In the genomic region with DNA sequence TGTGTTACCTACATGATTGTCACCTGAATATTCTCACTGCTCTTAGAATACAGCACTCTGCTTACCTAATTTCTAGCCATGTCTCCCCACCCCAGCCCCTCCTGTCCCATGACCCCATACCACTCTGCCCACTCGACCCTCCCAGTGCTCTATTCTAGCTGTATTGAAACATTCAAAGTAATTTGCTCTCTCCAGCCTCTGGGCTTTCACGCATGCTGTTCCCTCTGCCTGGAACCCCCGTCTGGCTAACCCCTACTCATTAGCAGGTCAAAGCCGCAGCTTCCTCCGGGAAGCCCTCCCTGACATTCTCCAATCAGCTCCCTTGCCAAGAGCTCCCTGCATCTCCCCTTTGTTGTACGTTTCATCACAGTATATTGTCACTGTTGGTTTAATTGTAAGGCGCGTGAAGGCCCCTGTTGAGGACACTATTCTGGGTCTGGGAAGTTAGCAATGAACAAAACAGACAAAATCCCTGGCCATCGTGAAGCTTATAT, we compare ENCODE assay signal across 18 cellular contexts.
DNase-seq lines count a peak whose midpoint lies in the region; ATAC-seq, FAIRE-seq and TF ChIP-seq lines count a peak whose summit lies in the region.
"Had no signal": no experiment of that assay in that cellular context is flagged by ENCODE, and none has a peak within 500 bp of the region (broad histone marks: within the 10 kb centered on the region; RNA-seq: fewer than 3 reads in every experiment).

No MANE protein-coding gene starts in this region.

- H3K27ac Mint-ChIP-seq in GM23338, result no peak overlapping the region
- H3K27ac Mint-ChIP-seq: CD4-positive, CD25-positive, alpha-beta regulatory T cell; HFFc6 had no signal

- no peaks in the 10 kb centered on the region for H3F3A ChIP-seq in GM23338 (replicated peaks; ENCODE audit: low read depth)

- no peak overlapping the region for H4K91ac ChIP-seq in H1 (replicated peaks; ENCODE audit: insufficient read length, low read length)
- no peak overlapping the region for H4K91ac ChIP-seq in neuronal stem cell (ENCODE audit: low read depth, low read length, poor library complexity)

- H3K36me3 ChIP-seq in GM23338 (ENCODE audit: insufficient read depth) (no peaks in the 10 kb centered on the region), NT2/D1 (ENCODE audit: insufficient read depth, insufficient read length, low read length) (no peaks in the 10 kb centered on the region), H1 (ENCODE audit: control insufficient read depth in 2 of 4, insufficient read depth in 4 of 4, low read length in 3 of 4) (no peaks in the 10 kb centered on the region), neuronal stem cell (replicated peaks in 1 of 2; ENCODE audit: control insufficient read depth in 2 of 2, insufficient read depth in 2 of 2, low read length in 2 of 2) (no peaks in the 10 kb centered on the region)
- H3K36me3 ChIP-seq: BE2C had no signal

- no peak overlapping the region for H3K4me2 ChIP-seq in GM23338
- H3K4me2 ChIP-seq in H1 (ENCODE audit: insufficient read depth in 1 of 2, low read depth in 2 of 2, low read length in 2 of 2), result no peak overlapping the region
- no peak overlapping the region for H3K4me2 ChIP-seq in neuronal stem cell (ENCODE audit: insufficient read depth, low read length, poor library complexity, severe bottlenecking)

- H3K9me3 Mint-ChIP-seq in GM23338, result no peaks in the 10 kb centered on the region
- H3K9me3 Mint-ChIP-seq: CD4-positive, CD25-positive, alpha-beta regulatory T cell; HFFc6 had no signal

- H3K18ac ChIP-seq in H1 (ENCODE audit: extremely low read depth, low read length) (no peak overlapping the region; the same call in 1 of the 2 replicates), neuronal stem cell (ENCODE audit: low read length) (no peak overlapping the region)

- DNase-seq in GM23338 (ENCODE audit: low spot score), result no peak
- DNase-seq in NT2/D1 (ENCODE audit: low read depth, low spot score), result peak; percentile 15
- DNase-seq in H1 (ENCODE audit: low read depth in 1 of 2, low spot score in 2 of 2), result no peak
- no peak for DNase-seq in neuronal stem cell (ENCODE audit: low spot score)
- no peak for DNase-seq in NCI-H1417 treated with DMSO at 0.1 percent for 48 hours (lab: John Stamatoyannopoulos, UW)
- DNase-seq in NCI-H82 treated with DMSO at 0.1 percent for 48 hours (lab: John Stamatoyannopoulos, UW; ENCODE audit: unreplicated experiment), result no peak
- DNase-seq: ACHN; BE2C; C1 segment of cervical spinal cord; Caco-2; CD4-positive, CD25-positive, alpha-beta regulatory T cell; HFFc6 had no signal

- H3K4me3 ChIP-seq in GM23338 (no peak overlapping the region), NT2/D1 (ENCODE audit: insufficient read length, low read depth) (no peak overlapping the region), H1 (ENCODE audit: extremely low read depth in 1 of 4, insufficient read depth in 2 of 4, low read depth in 3 of 4, low read length in 4 of 4) (no peak overlapping the region), neuronal stem cell (ENCODE audit: low read length in 2 of 2) (no peak overlapping the region)

- peak; percentile 70 for ATAC-seq in GM23338
- no peak for ATAC-seq in GM19023 (IDR thresholded peaks at IDR 0.05; ENCODE audit: unreplicated experiment)

- no peak for TF ChIP-seq EP300 in H1 (IDR thresholded peaks at IDR 0.05; ENCODE audit: borderline replicate concordance in 1 of 2, low read depth in 2 of 2, low read length in 2 of 2)

- no peak overlapping the region for H3K56ac ChIP-seq in H1 (replicated peaks; ENCODE audit: insufficient read length, low read depth, low read length)

- H3K23ac ChIP-seq in H1 (ENCODE audit: insufficient read length) (no peak overlapping the region), neuronal stem cell (ENCODE audit: low read depth, low read length, poor library complexity) (no peak overlapping the region)

- no peak overlapping the region for H2AK5ac ChIP-seq in H1 (ENCODE audit: low read depth, low read length)
- H2AK5ac ChIP-seq in neuronal stem cell (ENCODE audit: low read depth, low read length), result peak overlapping the region; percentile 47

- H2BK20ac ChIP-seq in H1 (ENCODE audit: low read length), result no peak overlapping the region

- H2AFZ ChIP-seq in GM23338 (no peak overlapping the region), H1 (ENCODE audit: low read length) (no peak overlapping the region), neuronal stem cell (ENCODE audit: low read length) (no peak overlapping the region)

- no peak overlapping the region for H3K27ac ChIP-seq in GM23338 (ENCODE audit: low read depth)
- H3K27ac ChIP-seq in H1 (ENCODE audit: low read depth, low read length), result no peak overlapping the region
- no peak overlapping the region for H3K27ac ChIP-seq in neuronal stem cell (replicated peaks; ENCODE audit: low read length)
- H3K27ac ChIP-seq: HL-60 had no signal

- FAIRE-seq in H1 (lab: Jason Lieb, UNC), result no peak
- FAIRE-seq: D721Med, G401.6, GM12891, H54 had no signal

- H4K20me1 ChIP-seq in GM23338 (replicated peaks; ENCODE audit: insufficient read depth) (no peaks in the 10 kb centered on the region), H1 (replicated peaks in 1 of 2; ENCODE audit: control insufficient read depth in 1 of 2, insufficient read depth in 2 of 2, low read length in 2 of 2) (no peaks in the 10 kb centered on the region)

- no peak overlapping the region for H4K5ac ChIP-seq in H1 (ENCODE audit: insufficient read length, low read depth, low read length)

- no peak overlapping the region for H4K8ac ChIP-seq in H1 (ENCODE audit: extremely low read depth, insufficient read depth, low read length)
- H4K8ac ChIP-seq in neuronal stem cell (ENCODE audit: low read depth, low read length), result no peak overlapping the region

- H2BK15ac ChIP-seq in H1 (ENCODE audit: low read length), result no peak overlapping the region
- no peak overlapping the region for H2BK15ac ChIP-seq in neuronal stem cell (ENCODE audit: low read length)

- H2BK12ac ChIP-seq in H1 (ENCODE audit: low read depth, low read length), result no peak overlapping the region
- H2BK12ac ChIP-seq in neuronal stem cell (ENCODE audit: low read length), result no peak overlapping the region

- no peak overlapping the region for H3K9ac ChIP-seq in NT2/D1 (ENCODE audit: insufficient read length, low read depth)
- H3K9ac ChIP-seq in H1 (replicated peaks in 1 of 4; ENCODE audit: extremely low read depth in 1 of 4, low read depth in 3 of 4, low read length in 3 of 4), result no peak overlapping the region
- no peak overlapping the region for H3K9ac ChIP-seq in neuronal stem cell (ENCODE audit: low read depth, low read length, poor library complexity)

- no peak for TF ChIP-seq POLR2A in H1 (IDR thresholded peaks at IDR 0.05; ENCODE audit: control extremely low read depth in 1 of 2, low read depth in 2 of 2, low read length in 2 of 2)

- no peaks in the 10 kb centered on the region for H3K23me2 ChIP-seq in H1 (ENCODE audit: low read depth, low read length)

- H3K14ac ChIP-seq in H1 (ENCODE audit: insufficient read length) (no peak overlapping the region), neuronal stem cell (ENCODE audit: low read length) (no peak overlapping the region)

- no peak overlapping the region for H3K4me3 Mint-ChIP-seq in GM23338
- H3K4me3 Mint-ChIP-seq: CD4-positive, CD25-positive, alpha-beta regulatory T cell; HFFc6 had no signal

- no peaks in the 10 kb centered on the region for H3K9me3 ChIP-seq in NT2/D1 (ENCODE audit: insufficient read depth, low read length)
- no peaks in the 10 kb centered on the region for H3K9me3 ChIP-seq in H1 (ENCODE audit: insufficient read depth in 2 of 2, low read depth in 1 of 2, low read length in 1 of 2)
- H3K9me3 ChIP-seq in neuronal stem cell (replicated peaks in 1 of 2; ENCODE audit: control insufficient read depth in 2 of 2, insufficient read depth in 1 of 2, low read depth in 1 of 2, low read length in 2 of 2), result no peaks in the 10 kb centered on the region
- H3K9me3 ChIP-seq: BE2C, Caco-2 had no signal

- CTCF ChIA-PET in H1 (lab: Charles Lee; ENCODE audit: partially characterized antibody), result interaction anchor here (0.7 to 1.4 kb wide), 4 partner anchors 15 to 239 kb away, joined by 3 to 4 read pairs (median 4); no protein-coding TSS in a partner anchor

- H3K4me1 ChIP-seq in GM23338 (ENCODE audit: insufficient read depth) (no peaks in the 10 kb centered on the region), NT2/D1 (ENCODE audit: insufficient read depth, insufficient read length) (peaks cover 4% of the 10 kb centered on the region), H1 (replicated peaks in 1 of 4; ENCODE audit: control insufficient read depth in 3 of 4, insufficient read depth in 4 of 4, low read length in 3 of 4) (peaks cover 0 to 8% (median 4%) of the 10 kb centered on the region in 4 experiments; a peak in 5 of 7 replicates), neuronal stem cell (ENCODE audit: control insufficient read depth in 2 of 2, insufficient read depth in 1 of 2, low read depth in 1 of 2, low read length in 2 of 2) (peaks cover 0 to 12% of the 10 kb centered on the region in 2 donors)
- H3K4me1 ChIP-seq: BE2C had no signal

- 58% methylated on average over 9 of the region's 9 CpGs; no CpG with 5 or more reads in 1 of the 2 experiments for WGBS in H1 (ENCODE audit: extremely low coverage in 1 of 2, insufficient coverage in 1 of 2, insufficient read length in 1 of 2, insufficient replicate concordance in 2 of 2, low coverage in 1 of 2, low lambda C conversion rate in 2 of 2, missing lambda C conversion rate in 1 of 2), 2 experiments
- no CpG with 5 or more reads among the region's 9 CpGs for WGBS in neuronal stem cell (ENCODE audit: extremely low coverage in 2 of 2, insufficient read length in 2 of 2, insufficient replicate concordance in 1 of 2), 2 donors

- H3K4ac ChIP-seq in H1 (replicated peaks; ENCODE audit: insufficient read length, low read depth, low read length), result no peak overlapping the region
- H3K4ac ChIP-seq in neuronal stem cell (ENCODE audit: low read length), result no peak overlapping the region

- TF ChIP-seq RAD21 in H1 (IDR thresholded peaks at IDR 0.05 in 1 of 2, conservative IDR thresholded peaks at IDR 0.05 in 1 of 2; ENCODE audit: low read depth in 2 of 2, low read length in 2 of 2), result no peak

- peaks cover 6% of the 10 kb centered on the region for H3K27me3 Mint-ChIP-seq in GM23338 (ENCODE audit: insufficient read depth, low read depth, poor library complexity)

- no peak overlapping the region for H2BK5ac ChIP-seq in H1 (ENCODE audit: low read depth, low read length)
- H2BK5ac ChIP-seq in neuronal stem cell (ENCODE audit: low read length), result no peak overlapping the region

- H2BK120ac ChIP-seq in H1 (replicated peaks; ENCODE audit: low read depth, low read length), result no peak overlapping the region
- H2BK120ac ChIP-seq in neuronal stem cell (ENCODE audit: low read depth, low read length), result no peak overlapping the region

- POLR2A ChIA-PET in H1 (lab: Charles Lee; ENCODE audit: partially characterized antibody), result interaction anchor here (1.5 kb wide), 1 partner anchor 10 kb away, joined by 4 read pairs; no protein-coding TSS in a partner anchor

- H3K9me2 ChIP-seq in GM23338 (ENCODE audit: insufficient read depth), result no peaks in the 10 kb centered on the region

- TF ChIP-seq CTCF in GM23338 (conservative IDR thresholded peaks at IDR 0.05; ENCODE audit: low read depth in 2 of 2), result no peak
- no peak for TF ChIP-seq CTCF in H1 (IDR thresholded peaks at IDR 0.05; ENCODE audit: control extremely low read depth in 1 of 3, insufficient read depth in 1 of 3, low read depth in 1 of 3, low read length in 3 of 3)

- H3K4me1 Mint-ChIP-seq in GM23338, result peaks cover 21% of the 10 kb centered on the region

- H3K79me2 ChIP-seq in GM23338 (replicated peaks; ENCODE audit: insufficient read depth), result no peaks in the 10 kb centered on the region
- H3K79me2 ChIP-seq in H1 (ENCODE audit: control insufficient read depth in 1 of 2, insufficient read depth in 2 of 2, low read length in 2 of 2), result no peaks in the 10 kb centered on the region

- H3K79me1 ChIP-seq in H1 (ENCODE audit: low read depth, low read length) (no peaks in the 10 kb centered on the region), neuronal stem cell (ENCODE audit: low read depth, low read length) (no peaks in the 10 kb centered on the region)

- H3K27me3 ChIP-seq in GM23338 (ENCODE audit: insufficient read depth) (no peaks in the 10 kb centered on the region), NT2/D1 (ENCODE audit: insufficient read depth, insufficient read length) (no peaks in the 10 kb centered on the region), H1 (replicated peaks in 1 of 4; ENCODE audit: control insufficient read depth in 3 of 4, extremely low read depth in 1 of 4, insufficient read depth in 3 of 4, low read length in 3 of 4) (no peaks in the 10 kb centered on the region), neuronal stem cell (ENCODE audit: control insufficient read depth in 3 of 3, insufficient read depth in 3 of 3, low read depth in 1 of 3, low read length in 3 of 3) (peaks cover 0 to 29% (median 0%) of the 10 kb centered on the region in 3 experiments)
- H3K27me3 ChIP-seq: BE2C had no signal

- H3K36me3 Mint-ChIP-seq in GM23338 (ENCODE audit: low read depth), result no peaks in the 10 kb centered on the region
- H3K36me3 Mint-ChIP-seq: CD4-positive, CD25-positive, alpha-beta regulatory T cell had no signal
